Comparison of ENCODE assay signal across 14 cellular contexts in genomic region chr10:37734971-37735370, GRCh38.
DNase-seq lines count a peak whose midpoint lies in the region; ATAC-seq lines count a peak whose summit lies in the region.
"Had no signal": no experiment of that assay in that cellular context is flagged by ENCODE, and none has a peak within 500 bp of the region (broad histone marks: within the 10 kb centered on the region; RNA-seq: fewer than 3 reads in every experiment).

No MANE protein-coding gene starts in this region.

- DNase-seq in ELR (ENCODE audit: low read depth) (peak; percentile 49), HT1080 (ENCODE audit: low read depth) (peak; percentile 65), SW480 (ENCODE audit: low spot score) (peak; percentile 26), iris pigment epithelial cell (ENCODE audit: low read depth) (peak; percentile 52), activated gamma-delta T cell treated with Interleukin-2 at 50 U/mL for 16 hours (no peak), GM19240 (ENCODE audit: insufficient read length, low spot score) (no peak)
- DNase-seq: activated CD8-positive, alpha-beta T cell treated with anti-CD3 and anti-CD28 coated beads, Interleukin-2, amount 10 ng/mL, durations not matched to agents 7 days and 5 days; aorta; DND-41; glutamatergic neuron; lower lobe of right lung; NCI-H1930; stimulated activated naive B cell treated with anti-CD40 and anti-IgM and Interleukin-4, amounts not matched to agents 10 μg/mL and 1 μg/mL and 100 μg/mL, for 72 hours had no signal

- ATAC-seq in GM19455 (IDR thresholded peaks at IDR 0.05; ENCODE audit: unreplicated experiment) = no peak
- ATAC-seq: activated CD8-positive, alpha-beta T cell treated with anti-CD3 and anti-CD28 coated beads, Interleukin-2, amount 10 ng/mL, durations not matched to agents 7 days and 5 days; lower lobe of right lung; stimulated activated naive B cell treated with anti-CD40 and anti-IgM and Interleukin-4, amounts not matched to agents 10 μg/mL and 1 μg/mL and 100 μg/mL, for 72 hours had no signal

Comparison
In these comparisons a context has a peak if more than half of its experiments do, and no peak if none do; other contexts are left out.
1. DNase-seq: peak in ELR (single experiment), HT1080 (single experiment), SW480 (single experiment) and iris pigment epithelial cell (single experiment); none in activated gamma-delta T cell treated with Interleukin-2 at 50 U/mL for 16 hours (single experiment) and GM19240 (single experiment).